Comparison of ENCODE assay signal across 8 cellular contexts in genomic region chr3:49295489-49296058, GRCh38. TPM values are rescaled to one million over a fixed set of nuclear protein-coding genes. Genes with fewer than 3 reads are reported as not detected.
DNase-seq lines count a peak whose midpoint lies in the region; ATAC-seq lines count a peak whose summit lies in the region.

No MANE protein-coding gene starts in this region.

- ATAC-seq in activated naive CD4-positive, alpha-beta T cell treated with anti-CD3 and anti-CD28 coated beads, Interleukin-2, amount 50 U/mL, for 72 hours: peak; percentile 35 to 43
- no peak for ATAC-seq in HG03342 (IDR thresholded peaks at IDR 0.05; ENCODE audit: unreplicated experiment)

- DNase-seq in NCI-H2196 (lab: John Stamatoyannopoulos, UW; ENCODE audit: unreplicated experiment): peak; percentile 0
- DNase-seq in NCI-H2196 treated with DMSO at 0.1 percent for 48 hours (lab: John Stamatoyannopoulos, UW; ENCODE audit: unreplicated experiment): no peak
- DNase-seq in NCI-H524 (lab: John Stamatoyannopoulos, UW): peak; percentile 9 to 69
- DNase-seq in activated naive CD4-positive, alpha-beta T cell treated with anti-CD3 and anti-CD28 coated beads, Interleukin-2, amount 50 U/mL, for 72 hours (ENCODE audit: low spot score in 2 of 2): peak in 1 of 2 donors; percentile 29
- DNase-seq in inferior parietal cortex (ENCODE audit: extremely low spot score): peak; percentile 57
- DNase-seq in stromal cell of bone marrow (ENCODE audit: low read depth): peak; percentile 15
- DNase-seq in medulla oblongata (ENCODE audit: extremely low spot score): no peak

- H3K36me3 Mint-ChIP-seq in activated naive CD4-positive, alpha-beta T cell treated with anti-CD3 and anti-CD28 coated beads, Interleukin-2, amount 50 U/mL, for 72 hours: peaks cover 28 to 29% of the 10 kb centered on the region in 2 donors

- H3K9me3 Mint-ChIP-seq in activated naive CD4-positive, alpha-beta T cell treated with anti-CD3 and anti-CD28 coated beads, Interleukin-2, amount 50 U/mL, for 72 hours: no peaks in the 10 kb centered on the region

- H3K27ac Mint-ChIP-seq in activated naive CD4-positive, alpha-beta T cell treated with anti-CD3 and anti-CD28 coated beads, Interleukin-2, amount 50 U/mL, for 72 hours: peak overlapping the region in 1 of 2 donors; percentile 74

RNA-seq across cellular contexts. Expression of gene C3orf62, which starts 18.5 kb away (rescaled TPM):
- 1 to 10 TPM; 4.3 to 5.4 TPM for total RNA-seq in activated naive CD4-positive, alpha-beta T cell treated with anti-CD3 and anti-CD28 coated beads, Interleukin-2, amount 50 U/mL, for 72 hours

RNA-seq across cellular contexts. Expression of gene USP4, which starts 44.3 kb away (rescaled TPM):
- total RNA-seq in activated naive CD4-positive, alpha-beta T cell treated with anti-CD3 and anti-CD28 coated beads, Interleukin-2, amount 50 U/mL, for 72 hours: 10 to 100 TPM; 76.0 to 92.8 TPM

Comparison
In these comparisons a context has a peak if more than half of its experiments do, and no peak if none do; other contexts are left out.
1. DNase-seq: peak in NCI-H2196 (single experiment), NCI-H524 (2 of 2), inferior parietal cortex (single experiment) and stromal cell of bone marrow (single experiment); none in NCI-H2196 treated with DMSO at 0.1 percent for 48 hours (single experiment) and medulla oblongata (single experiment).